In genomic region chr18:46570666-46571065, GRCh38 we compare ENCODE assay signal across 8 cellular contexts.
"Had no signal": no experiment of that assay in that cellular context is flagged by ENCODE, and none has a peak within 500 bp of the region (broad histone marks: within the 10 kb centered on the region; RNA-seq: fewer than 3 reads in every experiment).

No MANE protein-coding gene starts in this region.

- H3K4me3 ChIP-seq: GM23248, GM23338, HAP-1 had no signal

- H3K4me2 ChIP-seq: GM23338 had no signal

- H3K4me1 ChIP-seq: HAP-1 had no signal

- H3K4me1 Mint-ChIP-seq: GM23338, H9 had no signal

- H3K9me3 Mint-ChIP-seq: GM23338, H9, HFFc6 had no signal

- H3K27ac Mint-ChIP-seq: GM23338, H9, HFFc6 had no signal

- H3K27ac ChIP-seq: GM23248 had no signal

- H3K4me3 Mint-ChIP-seq: GM23338, H9, HFFc6 had no signal

- H3K9me3 ChIP-seq: HAP-1 had no signal

- H3K9ac ChIP-seq: GM23248 had no signal

- H3K36me3 ChIP-seq: HAP-1 had no signal

- H2AFZ ChIP-seq: GM23248, GM23338 had no signal

- DNase-seq: GM23248, GOT3, H7, H9, HCEC 1CT, HFFc6 had no signal
